Comparison of ENCODE assay signal across 19 cellular contexts in genomic region chr12:24135158-24135850, GRCh38.
"Had no signal": no experiment of that assay in that cellular context is flagged by ENCODE, and none has a peak within 500 bp of the region (broad histone marks: within the 10 kb centered on the region; RNA-seq: fewer than 3 reads in every experiment).

No MANE protein-coding gene starts in this region.

- H3K27me3 Mint-ChIP-seq: natural killer cell treated with Interleukin-12 subunit alpha and Interleukin-12 subunit beta and Interleukin-15 and Interleukin-18, amount 100 ng/mL, for 72 hours had no signal

- H3K4me3 ChIP-seq: adrenal gland, left lung, prostate gland, right atrium auricular region, transverse colon had no signal

- H3K27me3 ChIP-seq: adrenal gland, left lung, right atrium auricular region, transverse colon had no signal

- DNase-seq: activated CD4-positive, alpha-beta T cell treated with anti-CD3 and anti-CD28 coated beads for 1 hour; activated CD4-positive, alpha-beta T cell treated with anti-CD3 and anti-CD28 coated beads, Interleukin-2, amount 50 U/mL, for 4 hours; activated gamma-delta T cell treated with Interleukin-2 at 50 U/mL for 16 hours; adrenal gland; foreskin melanocyte; glutamatergic neuron; hypothalamus; kidney; left lung; mammary epithelial cell; stimulated activated naive CD8-positive, alpha-beta T cell treated with anti-CD3 and anti-CD28 coated beads, Interleukin-15, Interleukin-2, amounts not matched to agents 100 U/mL and 50 U/mL, for 24 hours; T-helper 2 cell; transverse colon had no signal

- H3K4me3 Mint-ChIP-seq: natural killer cell treated with Interleukin-12 subunit alpha and Interleukin-12 subunit beta and Interleukin-15 and Interleukin-18, amount 100 ng/mL, for 72 hours had no signal

- H3K4me1 ChIP-seq: adrenal gland, left lung, prostate gland, right atrium auricular region, transverse colon had no signal

- ATAC-seq: activated naive CD4-positive, alpha-beta T cell treated with anti-CD3 and anti-CD28 coated beads, Interleukin-2, amount 50 U/mL, for 72 hours; left lung; natural killer cell treated with Interleukin-12 subunit alpha and Interleukin-12 subunit beta and Interleukin-15 and Interleukin-18, amount 100 ng/mL, for 72 hours; stimulated activated naive CD8-positive, alpha-beta T cell treated with anti-CD3 and anti-CD28 coated beads, Interleukin-15, Interleukin-2, amounts not matched to agents 100 U/mL and 50 U/mL, for 24 hours had no signal

- H3K9me3 ChIP-seq: adrenal gland, left lung, prostate gland, right atrium auricular region, transverse colon had no signal

- H3K27ac ChIP-seq: adrenal gland, epithelial cell of prostate, left lung, prostate gland, right atrium auricular region, transverse colon, VCaP had no signal

- H3K36me3 Mint-ChIP-seq: activated naive CD4-positive, alpha-beta T cell treated with anti-CD3 and anti-CD28 coated beads, Interleukin-2, amount 50 U/mL, for 72 hours; natural killer cell treated with Interleukin-12 subunit alpha and Interleukin-12 subunit beta and Interleukin-15 and Interleukin-18, amount 100 ng/mL, for 72 hours had no signal

- H3K36me3 ChIP-seq: adrenal gland, left lung, prostate gland, right atrium auricular region, transverse colon had no signal

- H3K27ac Mint-ChIP-seq: activated naive CD4-positive, alpha-beta T cell treated with anti-CD3 and anti-CD28 coated beads, Interleukin-2, amount 50 U/mL, for 72 hours; natural killer cell treated with Interleukin-12 subunit alpha and Interleukin-12 subunit beta and Interleukin-15 and Interleukin-18, amount 100 ng/mL, for 72 hours had no signal
